ENCODE assay signal across 23 cellular contexts in genomic region chr20:14950633-14951032, GRCh38.
DNase-seq lines count a peak whose midpoint lies in the region; ATAC-seq and TF ChIP-seq lines count a peak whose summit lies in the region.
"Had no signal": no experiment of that assay in that cellular context is flagged by ENCODE, and none has a peak within 500 bp of the region (broad histone marks: within the 10 kb centered on the region; RNA-seq: fewer than 3 reads in every experiment).

No MANE protein-coding gene starts in this region.

- H3K27me3 Mint-ChIP-seq in neural progenitor cell (ENCODE audit: insufficient read depth, low read depth) = peaks cover 2% of the 10 kb centered on the region
- no peaks in the 10 kb centered on the region for H3K27me3 Mint-ChIP-seq in CD4-positive, alpha-beta T cell
- no peaks in the 10 kb centered on the region for H3K27me3 Mint-ChIP-seq in activated naive CD4-positive, alpha-beta T cell treated with anti-CD3 and anti-CD28 coated beads, Interleukin-2, amount 10 ng/mL, durations not matched to agents 7 days and 5 days

- H3K4me3 ChIP-seq in OCI-LY3 (ENCODE audit: low read length) (no peak overlapping the region), neural progenitor cell (no peak overlapping the region), adrenal gland (no peak overlapping the region)
- H3K4me3 ChIP-seq: GM12878, GM23248, Peyer's patch had no signal

- no peak for TF ChIP-seq POLR2A in adrenal gland (IDR thresholded peaks at IDR 0.05)

- H3K36me3 ChIP-seq in OCI-LY3 (replicated peaks; ENCODE audit: low read depth, low read length) = no peaks in the 10 kb centered on the region
- no peaks in the 10 kb centered on the region for H3K36me3 ChIP-seq in neural progenitor cell
- H3K36me3 ChIP-seq in adrenal gland (replicated peaks in 1 of 2) = no peaks in the 10 kb centered on the region
- H3K36me3 ChIP-seq: Peyer's patch had no signal

- H3F3A ChIP-seq in neural progenitor cell (ENCODE audit: low read depth) = peaks cover 20% of the 10 kb centered on the region

- no peaks in the 10 kb centered on the region for H4K20me1 ChIP-seq in OCI-LY3 (ENCODE audit: insufficient read depth, low read length)
- no peaks in the 10 kb centered on the region for H4K20me1 ChIP-seq in neural progenitor cell (ENCODE audit: low read depth)

- POLR2A ChIA-PET in CD4-positive, alpha-beta T cell (lab: Charles Lee) = no interaction called here

- H3K27ac Mint-ChIP-seq in neural progenitor cell = peak overlapping the region; percentile 91
- H3K27ac Mint-ChIP-seq in CD4-positive, alpha-beta T cell = no peak overlapping the region
- H3K27ac Mint-ChIP-seq in activated naive CD4-positive, alpha-beta T cell treated with anti-CD3 and anti-CD28 coated beads, Interleukin-2, amount 10 ng/mL, durations not matched to agents 7 days and 5 days = no peak overlapping the region
- H3K27ac Mint-ChIP-seq: CD8-positive, alpha-beta T cell; IgD-negative memory B cell had no signal

- H3K79me2 ChIP-seq in OCI-LY3 (ENCODE audit: low read length) = no peaks in the 10 kb centered on the region
- H3K79me2 ChIP-seq in neural progenitor cell (ENCODE audit: low read depth) = no peaks in the 10 kb centered on the region

- no peak overlapping the region for H3K9ac ChIP-seq in OCI-LY3 (ENCODE audit: low read length)
- no peak overlapping the region for H3K9ac ChIP-seq in neural progenitor cell
- H3K9ac ChIP-seq: GM23248 had no signal

- H3K4me1 ChIP-seq in OCI-LY3 (ENCODE audit: low read length) (peaks cover 33% of the 10 kb centered on the region), neural progenitor cell (peaks cover 13% of the 10 kb centered on the region), adrenal gland (replicated peaks in 1 of 2) (peaks cover 0 to 11% of the 10 kb centered on the region in 2 donors)
- H3K4me1 ChIP-seq: Peyer's patch had no signal

- 67 to 89% (median 79%) methylated on average over 1 of the region's 1 CpG for WGBS in adrenal gland, 4 donors

- H2AFZ ChIP-seq in OCI-LY3 (ENCODE audit: low read depth, low read length) (no peak overlapping the region), neural progenitor cell (replicated peaks) (no peak overlapping the region)

- DNase-seq in neural progenitor cell (ENCODE audit: low spot score) = no peak
- no peak for DNase-seq in CD4-positive, alpha-beta T cell
- DNase-seq in activated naive CD4-positive, alpha-beta T cell treated with anti-CD3 and anti-CD28 coated beads, Interleukin-2, amount 10 ng/mL, durations not matched to agents 7 days and 5 days = no peak
- DNase-seq in GDM1 (lab: John Stamatoyannopoulos, UW) = no peak
- no peak for DNase-seq in adrenal gland
- DNase-seq: 8988T; CD8-positive, alpha-beta T cell; DMS79 treated with DMSO at 0.1 percent for 48 hours; Kasumi-1; MM.1S; NCI-H1092 treated with DMSO at 0.1 percent for 48 hours; NCI-H1694; NCI-H2107; NCI-H226; NCI-H524 treated with DMSO at 0.1 percent for 48 hours; Peyer's patch had no signal

- H3K9me3 Mint-ChIP-seq in neural progenitor cell = no peaks in the 10 kb centered on the region
- peaks cover 3% of the 10 kb centered on the region for H3K9me3 Mint-ChIP-seq in CD4-positive, alpha-beta T cell
- H3K9me3 Mint-ChIP-seq in activated naive CD4-positive, alpha-beta T cell treated with anti-CD3 and anti-CD28 coated beads, Interleukin-2, amount 10 ng/mL, durations not matched to agents 7 days and 5 days = peaks cover under 1% of the 10 kb centered on the region
- H3K9me3 Mint-ChIP-seq: CD8-positive, alpha-beta T cell; IgD-negative memory B cell had no signal

- H3K27ac ChIP-seq in OCI-LY3 (ENCODE audit: low read length) (no peak overlapping the region), neural progenitor cell (peak overlapping the region; percentile 56), adrenal gland (no peak overlapping the region)
- H3K27ac ChIP-seq in CD4-positive, alpha-beta T cell (ENCODE audit: low read depth, low read length) = no peak overlapping the region
- H3K27ac ChIP-seq: Peyer's patch had no signal

- H3K27me3 ChIP-seq in OCI-LY3 (ENCODE audit: low read depth, low read length) (no peaks in the 10 kb centered on the region; the same call in 1 of the 2 replicates), neural progenitor cell (no peaks in the 10 kb centered on the region), adrenal gland (no peaks in the 10 kb centered on the region)
- no peaks in the 10 kb centered on the region for H3K27me3 ChIP-seq in CD4-positive, alpha-beta T cell (ENCODE audit: control insufficient read depth, insufficient read depth, low read length)
- H3K27me3 ChIP-seq: Peyer's patch had no signal

- H3K36me3 Mint-ChIP-seq in neural progenitor cell = no peaks in the 10 kb centered on the region
- H3K36me3 Mint-ChIP-seq in CD4-positive, alpha-beta T cell (ENCODE audit: low read depth) = no peaks in the 10 kb centered on the region
- no peaks in the 10 kb centered on the region for H3K36me3 Mint-ChIP-seq in activated naive CD4-positive, alpha-beta T cell treated with anti-CD3 and anti-CD28 coated beads, Interleukin-2, amount 10 ng/mL, durations not matched to agents 7 days and 5 days
- H3K36me3 Mint-ChIP-seq: CD8-positive, alpha-beta T cell; IgD-negative memory B cell had no signal

- H3K9me3 ChIP-seq in OCI-LY3 (ENCODE audit: insufficient read depth, low read length) (no peaks in the 10 kb centered on the region), neural progenitor cell (ENCODE audit: low read depth) (no peaks in the 10 kb centered on the region), adrenal gland (replicated peaks in 1 of 3) (no peaks in the 10 kb centered on the region)
- H3K9me3 ChIP-seq in CD4-positive, alpha-beta T cell (ENCODE audit: control insufficient read depth, low read length) = no peaks in the 10 kb centered on the region
- H3K9me3 ChIP-seq: Peyer's patch had no signal

- intact Hi-C loops in CD4-positive, alpha-beta T cell (cut with DNase I, micrococcal nuclease) = no loop called here
- intact Hi-C loops in adrenal gland (cut with DNase I) = no loop called here

- peak; percentile 7 for ATAC-seq in GM18907 (IDR thresholded peaks at IDR 0.05; ENCODE audit: unreplicated experiment)
- peak; percentile 3 for ATAC-seq in GM21529 (IDR thresholded peaks at IDR 0.05; ENCODE audit: unreplicated experiment)
- ATAC-seq in CD4-positive, alpha-beta T cell (ENCODE audit: poor library complexity) = no peak
- ATAC-seq: CD8-positive, alpha-beta T cell; Right ventricle myocardium inferior had no signal

- no peak overlapping the region for H3K4me3 Mint-ChIP-seq in neural progenitor cell
- no peak overlapping the region for H3K4me3 Mint-ChIP-seq in CD4-positive, alpha-beta T cell
- H3K4me3 Mint-ChIP-seq in activated naive CD4-positive, alpha-beta T cell treated with anti-CD3 and anti-CD28 coated beads, Interleukin-2, amount 10 ng/mL, durations not matched to agents 7 days and 5 days = no peak overlapping the region
- H3K4me3 Mint-ChIP-seq: CD8-positive, alpha-beta T cell had no signal

- H3K4me2 ChIP-seq in OCI-LY3 (ENCODE audit: low read length) = peak overlapping the region; percentile 30; the same call in 1 of the 2 replicates
- H3K4me2 ChIP-seq in neural progenitor cell = peak overlapping the region; percentile 12

- peaks cover 16% of the 10 kb centered on the region for H3K4me1 Mint-ChIP-seq in neural progenitor cell
- H3K4me1 Mint-ChIP-seq in CD4-positive, alpha-beta T cell (ENCODE audit: low read depth) = no peaks in the 10 kb centered on the region
- H3K4me1 Mint-ChIP-seq in activated naive CD4-positive, alpha-beta T cell treated with anti-CD3 and anti-CD28 coated beads, Interleukin-2, amount 10 ng/mL, durations not matched to agents 7 days and 5 days = no peaks in the 10 kb centered on the region

- no peak for TF ChIP-seq CTCF in OCI-LY3 (IDR thresholded peaks at IDR 0.05; ENCODE audit: low read depth, low read length)
- no peak for TF ChIP-seq CTCF in neural progenitor cell (IDR thresholded peaks at IDR 0.05)
- no peak for TF ChIP-seq CTCF in CD4-positive, alpha-beta T cell (IDR thresholded peaks at IDR 0.05)
- TF ChIP-seq CTCF in adrenal gland (IDR thresholded peaks at IDR 0.05) = no peak

- CTCF ChIA-PET in CD4-positive, alpha-beta T cell (lab: Charles Lee) = no interaction called here
- CTCF ChIA-PET in activated naive CD4-positive, alpha-beta T cell treated with anti-CD3 and anti-CD28 coated beads, Interleukin-2, amount 10 ng/mL, durations not matched to agents 7 days and 5 days (lab: Charles Lee) = no interaction called here
